Comparison of ENCODE assay signal across 1 cellular context in the genomic region with DNA sequence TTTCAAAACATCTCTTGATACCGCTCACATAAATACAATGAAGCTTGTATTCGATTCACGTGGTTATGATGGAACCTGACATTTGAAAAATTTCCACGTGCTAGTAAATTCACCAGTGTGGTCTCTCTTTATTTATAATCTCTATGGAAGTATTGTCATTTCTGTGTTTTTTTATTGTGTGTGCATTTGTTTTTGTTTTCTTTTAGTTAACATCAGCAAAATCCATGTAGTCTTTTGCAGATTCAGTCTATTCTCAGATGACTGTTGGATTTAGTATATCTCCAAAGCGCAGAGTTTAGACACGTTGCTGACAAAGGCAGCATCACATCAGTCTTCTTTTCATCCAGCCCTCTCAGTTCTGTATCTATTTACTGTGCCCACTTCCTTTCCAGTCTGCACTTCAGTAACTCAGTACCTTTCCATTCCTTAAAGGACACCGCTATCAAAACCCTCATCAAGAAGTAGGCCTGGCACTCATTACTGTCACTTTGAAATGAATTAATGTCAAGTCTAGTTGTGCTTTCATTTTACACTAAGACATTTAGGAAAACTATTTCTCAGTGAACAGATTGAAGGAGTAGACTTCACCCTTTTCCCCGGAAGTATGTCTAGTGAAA.
TF ChIP-seq lines count a peak whose summit lies in the region.

No MANE protein-coding gene starts in this region.

TF ChIP-seq in HepG2, 621 proteins besides CTCF, POLR2A, EP300 and RAD21 (continued from another document):
- TF ChIP-seq, protein P1, sequence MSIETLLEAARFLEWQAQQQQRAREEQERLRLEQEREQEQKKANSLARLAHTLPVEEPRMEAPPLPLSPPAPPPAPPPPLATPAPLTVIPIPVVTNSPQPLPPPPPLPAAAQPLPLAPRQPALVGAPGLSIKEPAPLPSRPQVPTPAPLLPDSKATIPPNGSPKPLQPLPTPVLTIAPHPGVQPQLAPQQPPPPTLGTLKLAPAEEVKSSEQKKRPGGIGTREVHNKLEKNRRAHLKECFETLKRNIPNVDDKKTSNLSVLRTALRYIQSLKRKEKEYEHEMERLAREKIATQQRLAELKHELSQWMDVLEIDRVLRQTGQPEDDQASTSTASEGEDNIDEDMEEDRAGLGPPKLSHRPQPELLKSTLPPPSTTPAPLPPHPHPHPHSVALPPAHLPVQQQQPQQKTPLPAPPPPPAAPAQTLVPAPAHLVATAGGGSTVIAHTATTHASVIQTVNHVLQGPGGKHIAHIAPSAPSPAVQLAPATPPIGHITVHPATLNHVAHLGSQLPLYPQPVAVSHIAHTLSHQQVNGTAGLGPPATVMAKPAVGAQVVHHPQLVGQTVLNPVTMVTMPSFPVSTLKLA (IDR thresholded peaks at IDR 0.05), result peak; percentile 30; the same call in 1 of the 2 replicates
- TF ChIP-seq MBNL3 (CRISPR knock-in tag; conservative IDR thresholded peaks at IDR 0.05) (no peak), ZNF205 (CRISPR knock-in tag; IDR thresholded peaks at IDR 0.05) (no peak), ZBTB8A (CRISPR knock-in tag; IDR thresholded peaks at IDR 0.05; ENCODE audit: borderline replicate concordance, low read depth) (no peak), TAF15 (IDR thresholded peaks at IDR 0.05; ENCODE audit: low read depth, low read length, poor library complexity, severe bottlenecking) (no peak), MAFK (conservative IDR thresholded peaks at IDR 0.05 in 1 of 2, IDR thresholded peaks at IDR 0.05 in 1 of 2; ENCODE audit: low read length in 2 of 2) (peak; percentile 53 to 59), ZSCAN30 (CRISPR knock-in tag; IDR thresholded peaks at IDR 0.05) (no peak), IKZF1 (IDR thresholded peaks at IDR 0.05) (no peak), PRPF4 (IDR thresholded peaks at IDR 0.05; ENCODE audit: low read depth, low read length, poor library complexity, severe bottlenecking) (no peak), PRMT3 (CRISPR knock-in tag; IDR thresholded peaks at IDR 0.05; ENCODE audit: borderline replicate concordance, low read depth) (no peak), MAFF (IDR thresholded peaks at IDR 0.05; ENCODE audit: low read depth, low read length) (peak; percentile 52; the same call in 1 of the 2 replicates), ZNF562 (CRISPR knock-in tag; IDR thresholded peaks at IDR 0.05; ENCODE audit: borderline replicate concordance) (no peak), HNRNPK (IDR thresholded peaks at IDR 0.05; ENCODE audit: low read depth, low read length, poor library complexity, severe bottlenecking) (no peak), NKX3-1 (CRISPR knock-in tag; IDR thresholded peaks at IDR 0.05) (no peak)
- TF ChIP-seq, protein P2, sequence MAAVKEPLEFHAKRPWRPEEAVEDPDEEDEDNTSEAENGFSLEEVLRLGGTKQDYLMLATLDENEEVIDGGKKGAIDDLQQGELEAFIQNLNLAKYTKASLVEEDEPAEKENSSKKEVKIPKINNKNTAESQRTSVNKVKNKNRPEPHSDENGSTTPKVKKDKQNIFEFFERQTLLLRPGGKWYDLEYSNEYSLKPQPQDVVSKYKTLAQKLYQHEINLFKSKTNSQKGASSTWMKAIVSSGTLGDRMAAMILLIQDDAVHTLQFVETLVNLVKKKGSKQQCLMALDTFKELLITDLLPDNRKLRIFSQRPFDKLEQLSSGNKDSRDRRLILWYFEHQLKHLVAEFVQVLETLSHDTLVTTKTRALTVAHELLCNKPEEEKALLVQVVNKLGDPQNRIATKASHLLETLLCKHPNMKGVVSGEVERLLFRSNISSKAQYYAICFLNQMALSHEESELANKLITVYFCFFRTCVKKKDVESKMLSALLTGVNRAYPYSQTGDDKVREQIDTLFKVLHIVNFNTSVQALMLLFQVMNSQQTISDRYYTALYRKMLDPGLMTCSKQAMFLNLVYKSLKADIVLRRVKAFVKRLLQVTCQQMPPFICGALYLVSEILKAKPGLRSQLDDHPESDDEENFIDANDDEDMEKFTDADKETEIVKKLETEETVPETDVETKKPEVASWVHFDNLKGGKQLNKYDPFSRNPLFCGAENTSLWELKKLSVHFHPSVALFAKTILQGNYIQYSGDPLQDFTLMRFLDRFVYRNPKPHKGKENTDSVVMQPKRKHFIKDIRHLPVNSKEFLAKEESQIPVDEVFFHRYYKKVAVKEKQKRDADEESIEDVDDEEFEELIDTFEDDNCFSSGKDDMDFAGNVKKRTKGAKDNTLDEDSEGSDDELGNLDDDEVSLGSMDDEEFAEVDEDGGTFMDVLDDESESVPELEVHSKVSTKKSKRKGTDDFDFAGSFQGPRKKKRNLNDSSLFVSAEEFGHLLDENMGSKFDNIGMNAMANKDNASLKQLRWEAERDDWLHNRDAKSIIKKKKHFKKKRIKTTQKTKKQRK (IDR thresholded peaks at IDR 0.05; ENCODE audit: low read length), result no peak
- TF ChIP-seq, protein P3, sequence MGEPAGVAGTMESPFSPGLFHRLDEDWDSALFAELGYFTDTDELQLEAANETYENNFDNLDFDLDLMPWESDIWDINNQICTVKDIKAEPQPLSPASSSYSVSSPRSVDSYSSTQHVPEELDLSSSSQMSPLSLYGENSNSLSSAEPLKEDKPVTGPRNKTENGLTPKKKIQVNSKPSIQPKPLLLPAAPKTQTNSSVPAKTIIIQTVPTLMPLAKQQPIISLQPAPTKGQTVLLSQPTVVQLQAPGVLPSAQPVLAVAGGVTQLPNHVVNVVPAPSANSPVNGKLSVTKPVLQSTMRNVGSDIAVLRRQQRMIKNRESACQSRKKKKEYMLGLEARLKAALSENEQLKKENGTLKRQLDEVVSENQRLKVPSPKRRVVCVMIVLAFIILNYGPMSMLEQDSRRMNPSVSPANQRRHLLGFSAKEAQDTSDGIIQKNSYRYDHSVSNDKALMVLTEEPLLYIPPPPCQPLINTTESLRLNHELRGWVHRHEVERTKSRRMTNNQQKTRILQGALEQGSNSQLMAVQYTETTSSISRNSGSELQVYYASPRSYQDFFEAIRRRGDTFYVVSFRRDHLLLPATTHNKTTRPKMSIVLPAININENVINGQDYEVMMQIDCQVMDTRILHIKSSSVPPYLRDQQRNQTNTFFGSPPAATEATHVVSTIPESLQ (CRISPR knock-in tag; conservative IDR thresholded peaks at IDR 0.05), result no peak
